8 cellular contexts compared by ENCODE assay signal in the genomic region with DNA sequence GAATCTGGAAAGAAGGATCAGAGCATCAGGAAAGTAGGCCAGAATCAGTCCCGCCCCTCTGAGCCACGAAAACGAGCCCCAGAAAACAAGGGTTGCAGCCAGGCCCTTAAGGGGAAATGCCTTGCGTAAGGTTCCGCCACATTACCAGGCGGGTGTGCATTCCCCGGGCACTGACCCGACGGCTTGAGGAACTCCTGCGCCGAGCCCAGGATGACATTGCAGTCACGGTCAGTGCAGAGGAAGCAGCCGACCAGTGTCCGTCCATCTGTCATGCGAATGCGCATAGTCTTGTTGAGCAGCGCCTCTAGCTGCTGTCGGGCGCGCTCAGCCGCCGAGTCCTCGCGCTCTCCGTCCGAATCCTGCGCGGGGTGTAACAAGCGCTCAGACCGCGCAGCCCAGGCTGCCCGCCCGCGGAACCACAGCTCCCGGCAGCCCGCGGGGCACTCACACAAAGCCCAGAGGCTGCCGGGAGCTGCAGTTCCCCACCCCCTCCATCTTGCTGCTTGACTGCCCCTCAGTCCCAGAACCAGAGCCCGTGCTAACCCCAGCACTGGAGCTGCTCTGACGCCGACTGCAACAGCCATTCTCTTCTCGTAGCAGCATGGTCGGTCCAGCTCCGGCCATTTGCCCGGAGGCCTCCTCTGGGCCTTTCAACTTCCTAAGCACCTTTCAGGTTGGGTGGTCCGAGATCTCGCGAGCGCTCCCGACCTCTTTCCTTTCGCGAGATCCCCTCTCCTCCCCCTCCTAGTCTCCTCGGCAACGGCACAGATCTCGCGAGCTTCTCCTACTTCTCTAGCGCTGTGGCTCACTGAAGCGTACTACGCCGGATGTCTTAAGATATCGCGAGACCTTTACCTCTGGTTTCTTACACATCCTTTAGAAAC. TPM values are rescaled to one million over a fixed set of nuclear protein-coding genes. Genes with fewer than 3 reads are reported as not detected.
DNase-seq lines count a peak whose midpoint lies in the region; ATAC-seq, FAIRE-seq and TF ChIP-seq lines count a peak whose summit lies in the region.

Gene NAA38, minus strand, starts transcription at position 720 of the 884 bp plus-strand sequence. Its CDS starts 96 bp downstream, at position 624.

- FAIRE-seq in endometrium (lab: Jason Lieb, UNC) = peak; percentile 98

- intact Hi-C loops in Calu3 (cut with micrococcal nuclease; ENCODE audit: unreplicated experiment) = loop anchor here (1.0 to 10.0 kb wide), 4 partner anchors 14 to 132 kb away; no protein-coding TSS in a partner anchor

- peak; percentile 79 for ATAC-seq in GM21381 (IDR thresholded peaks at IDR 0.05; ENCODE audit: unreplicated experiment)
- ATAC-seq in activated CD8-positive, alpha-beta memory T cell treated with anti-CD3 and anti-CD28 coated beads, Interleukin-2, amount 10 ng/mL, durations not matched to agents 7 days and 5 days = peak; percentile 88

- TSS peak; percentile 96 for BruUV-seq in Calu3 (replicated peaks; lab: Mats Ljungman, UMichigan)

- H3K9me3 Mint-ChIP-seq in Calu3 (ENCODE audit: low read depth, unreplicated experiment) = no peaks in the 10 kb centered on the region
- no peaks in the 10 kb centered on the region for H3K9me3 Mint-ChIP-seq in activated CD8-positive, alpha-beta memory T cell treated with anti-CD3 and anti-CD28 coated beads, Interleukin-2, amount 10 ng/mL, durations not matched to agents 7 days and 5 days (ENCODE audit: low read depth)
- no peaks in the 10 kb centered on the region for H3K9me3 Mint-ChIP-seq in mesothelial cell of epicardium

- no peaks in the 10 kb centered on the region for H3K27me3 Mint-ChIP-seq in Calu3 (ENCODE audit: unreplicated experiment)
- H3K27me3 Mint-ChIP-seq in activated CD8-positive, alpha-beta memory T cell treated with anti-CD3 and anti-CD28 coated beads, Interleukin-2, amount 10 ng/mL, durations not matched to agents 7 days and 5 days = no peaks in the 10 kb centered on the region
- H3K27me3 Mint-ChIP-seq in mesothelial cell of epicardium (ENCODE audit: low read depth) = no peaks in the 10 kb centered on the region

- TF ChIP-seq CTCF in Calu3 (IDR thresholded peaks at IDR 0.05; ENCODE audit: unreplicated experiment) (no peak), mesothelial cell of epicardium (IDR thresholded peaks at IDR 0.05; ENCODE audit: unreplicated experiment) (no peak)

- no peaks in the 10 kb centered on the region for H3K4me1 Mint-ChIP-seq in Calu3 (ENCODE audit: low read depth, unreplicated experiment)
- H3K4me1 Mint-ChIP-seq in activated CD8-positive, alpha-beta memory T cell treated with anti-CD3 and anti-CD28 coated beads, Interleukin-2, amount 10 ng/mL, durations not matched to agents 7 days and 5 days = peaks cover 18% of the 10 kb centered on the region
- peaks cover 12% of the 10 kb centered on the region for H3K4me1 Mint-ChIP-seq in mesothelial cell of epicardium

- DNase-seq in Calu3 (peak; percentile 91), HUDEP-2 (lab: John Stamatoyannopoulos, UW; ENCODE audit: unreplicated experiment in 76 of 76) (peak in 74 of 76 experiments; percentile 62 to 99 (median 92)), NOMO-1 treated with dmso at 0.1 percent for 144 hours (lab: John Stamatoyannopoulos, UW; ENCODE audit: unreplicated experiment) (peak; percentile 97), mesothelial cell of epicardium (ENCODE audit: low spot score in 2 of 2, unreplicated experiment in 2 of 2) (peak; percentile 94)
- peak; percentile 99 for DNase-seq in activated CD8-positive, alpha-beta memory T cell treated with anti-CD3 and anti-CD28 coated beads, Interleukin-2, amount 10 ng/mL, durations not matched to agents 7 days and 5 days
- DNase-seq in stimulated activated CD8-positive, alpha-beta memory T cell treated with anti-CD3 and anti-CD28 coated beads, Interleukin-15, amount 100 ng/mL, for 48 hours (ENCODE audit: low read depth in 2 of 2) = peak; percentile 86 to 90

- H3K27ac Mint-ChIP-seq in Calu3 (ENCODE audit: unreplicated experiment) (no peak within 1 kb of the TSS), mesothelial cell of epicardium (no peak within 1 kb of the TSS)
- no peak within 1 kb of the TSS for H3K27ac Mint-ChIP-seq in activated CD8-positive, alpha-beta memory T cell treated with anti-CD3 and anti-CD28 coated beads, Interleukin-2, amount 10 ng/mL, durations not matched to agents 7 days and 5 days

- H3K4me3 Mint-ChIP-seq in Calu3 (ENCODE audit: low read depth, unreplicated experiment) = no peak within 1 kb of the TSS
- no peak within 1 kb of the TSS for H3K4me3 Mint-ChIP-seq in activated CD8-positive, alpha-beta memory T cell treated with anti-CD3 and anti-CD28 coated beads, Interleukin-2, amount 10 ng/mL, durations not matched to agents 7 days and 5 days
- H3K4me3 Mint-ChIP-seq in mesothelial cell of epicardium = no peak within 1 kb of the TSS

- CTCF ChIA-PET in Calu3 (lab: Charles Lee) = interaction anchor here (0.5 to 1.1 kb wide), 9 partner anchors 12 to 237 kb away, joined by 3 to 6 read pairs (median 4); partner anchors contain the start of gene KDM6B
- CTCF ChIA-PET in activated CD8-positive, alpha-beta memory T cell treated with anti-CD3 and anti-CD28 coated beads, Interleukin-2, amount 10 ng/mL, durations not matched to agents 7 days and 5 days (lab: Charles Lee) = interaction anchor here (0.6 to 2.2 kb wide), 30 partner anchors 8 to 262 kb away, joined by 3 to 41 read pairs (median 5); partner anchors contain the start of genes ALOXE3, CNTROB, RNF227 and TP53

- H3K36me3 Mint-ChIP-seq in Calu3 (ENCODE audit: insufficient read depth, unreplicated experiment) = peaks cover 14% of the 10 kb centered on the region
- H3K36me3 Mint-ChIP-seq in activated CD8-positive, alpha-beta memory T cell treated with anti-CD3 and anti-CD28 coated beads, Interleukin-2, amount 10 ng/mL, durations not matched to agents 7 days and 5 days = peaks cover 2% of the 10 kb centered on the region
- peaks cover 4% of the 10 kb centered on the region for H3K36me3 Mint-ChIP-seq in mesothelial cell of epicardium

RNA-seq across cellular contexts. Expression of gene NAA38, which starts in this region (rescaled TPM):
- total RNA-seq in Calu3 (2022) (36.3 and 36.6 TPM in 2 replicates), mesothelial cell of epicardium (63.9 to 67.2 TPM (median 66.4 TPM) in 3 replicates)
- 10 to 100 TPM; 86.0 to 95.8 TPM for total RNA-seq in activated CD8-positive, alpha-beta memory T cell treated with anti-CD3 and anti-CD28 coated beads, Interleukin-2, amount 10 ng/mL, durations not matched to agents 7 days and 5 days

Comparison
In these comparisons a context has a peak if more than half of its experiments do, and no peak if none do; other contexts are left out.
1. Peak in every context shown above with its lines: DNase-seq and ATAC-seq.